Comparison of ENCODE assay signal across 25 cellular contexts in the genomic region with DNA sequence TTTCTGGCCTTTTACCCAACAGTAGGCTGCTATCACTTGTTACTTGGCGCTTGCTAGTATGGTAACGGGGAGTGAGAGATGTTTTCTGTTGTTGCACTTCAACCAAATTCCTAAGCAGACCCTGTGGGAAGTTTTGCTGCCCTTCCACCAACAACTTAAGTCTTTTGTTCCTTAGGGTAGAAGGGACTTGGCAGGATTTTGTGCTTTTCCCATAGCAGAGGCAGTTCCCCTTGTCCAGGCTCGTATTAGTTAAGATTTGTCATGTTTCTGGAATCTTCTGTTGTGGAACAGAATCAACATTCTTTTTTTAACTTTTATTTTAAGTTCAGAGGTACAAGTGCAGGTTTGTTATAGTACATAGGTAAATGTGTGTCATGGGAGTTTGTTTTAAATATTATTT.
"Had no signal": no experiment of that assay in that cellular context is flagged by ENCODE, and none has a peak within 500 bp of the region (broad histone marks: within the 10 kb centered on the region; RNA-seq: fewer than 3 reads in every experiment).

No MANE protein-coding gene starts in this region.

- ATAC-seq: effector memory CD8-positive, alpha-beta T cell; gastrocnemius medialis; left lobe of liver; naive thymus-derived CD4-positive, alpha-beta T cell; stimulated activated memory B cell treated with anti-CD40 and anti-IgM and Interleukin-4, amounts not matched to agents 10 μg/mL and 1 μg/mL and 100 μg/mL, for 72 hours; stimulated activated naive CD8-positive, alpha-beta T cell treated with anti-CD3 and anti-CD28 coated beads, Interleukin-15, Interleukin-2, amounts not matched to agents 100 U/mL and 50 U/mL, for 24 hours had no signal

- H3K27ac ChIP-seq: esophagus muscularis mucosa, gastrocnemius medialis, neural progenitor cell, prostate gland, right atrium auricular region, sigmoid colon, testis, tibial artery had no signal

- H3K9ac ChIP-seq: neural progenitor cell had no signal

- H3K4me3 Mint-ChIP-seq: effector memory CD8-positive, alpha-beta T cell; naive thymus-derived CD4-positive, alpha-beta T cell; nephron; neural progenitor cell; stimulated activated memory B cell treated with anti-CD40 and anti-IgM and Interleukin-4, amounts not matched to agents 10 μg/mL and 1 μg/mL and 100 μg/mL, for 72 hours; type B pancreatic cell had no signal

- H3K4me3 ChIP-seq: esophagus muscularis mucosa, gastrocnemius medialis, lung, neural progenitor cell, prostate gland, right atrium auricular region, sigmoid colon, testis, tibial artery had no signal

- H2AFZ ChIP-seq: neural progenitor cell had no signal

- H3K4me1 ChIP-seq: esophagus muscularis mucosa, gastrocnemius medialis, neural progenitor cell, prostate gland, right atrium auricular region, sigmoid colon, testis had no signal

- H3K27ac Mint-ChIP-seq: effector memory CD8-positive, alpha-beta T cell; naive thymus-derived CD4-positive, alpha-beta T cell; nephron; neural progenitor cell; stimulated activated memory B cell treated with anti-CD40 and anti-IgM and Interleukin-4, amounts not matched to agents 10 μg/mL and 1 μg/mL and 100 μg/mL, for 72 hours; type B pancreatic cell had no signal

- H3K36me3 ChIP-seq: esophagus muscularis mucosa, gastrocnemius medialis, neural progenitor cell, prostate gland, right atrium auricular region, sigmoid colon, tibial artery had no signal

- DNase-seq: cerebellar nuclear complex; cortex of kidney; effector memory CD8-positive, alpha-beta T cell; gastrocnemius medialis; head of caudate nucleus; kidney; mesendoderm; midbrain; naive thymus-derived CD4-positive, alpha-beta T cell; sigmoid colon; stimulated activated CD4-positive, alpha-beta T cell treated with anti-CD3 and anti-CD28 coated beads, Interleukin-4, amount 100 ng/mL, for 4 hours; stimulated activated naive CD8-positive, alpha-beta T cell treated with anti-CD3 and anti-CD28 coated beads, Interleukin-15, Interleukin-2, amounts not matched to agents 100 U/mL and 50 U/mL, for 24 hours; substantia nigra; testis; tibial artery had no signal

- FAIRE-seq: endometrium, kidney had no signal

- H3K9me3 ChIP-seq: gastrocnemius medialis, prostate gland, sigmoid colon, testis, tibial artery had no signal

- H3K36me3 Mint-ChIP-seq: neural progenitor cell, type B pancreatic cell had no signal

- H3K4me2 ChIP-seq: neural progenitor cell had no signal

- H3K27me3 ChIP-seq: esophagus muscularis mucosa, gastrocnemius medialis, neural progenitor cell, right atrium auricular region, sigmoid colon, testis, tibial artery had no signal

- H3K4me1 Mint-ChIP-seq: naive thymus-derived CD4-positive, alpha-beta T cell; nephron; neural progenitor cell; stimulated activated memory B cell treated with anti-CD40 and anti-IgM and Interleukin-4, amounts not matched to agents 10 μg/mL and 1 μg/mL and 100 μg/mL, for 72 hours had no signal
